1 cellular context compared by ENCODE assay signal in genomic region chrX:30971761-30972603, GRCh38.
TF ChIP-seq lines count a peak whose summit lies in the region.

No MANE protein-coding gene starts in this region.

TF ChIP-seq in K562, 482 proteins besides CTCF, POLR2A, EP300 and RAD21 (continued from another document and continues in another):
- TF ChIP-seq ARID4B (CRISPR knock-in tag; IDR thresholded peaks at IDR 0.05) (no peak), CBX2 (IDR thresholded peaks at IDR 0.05; ENCODE audit: insufficient read depth, low read length, poor library complexity, severe bottlenecking) (no peak), FOXA1 (IDR thresholded peaks at IDR 0.05; ENCODE audit: borderline replicate concordance) (no peak), TEAD4 (IDR thresholded peaks at IDR 0.05; ENCODE audit: low read length) (0 out of 2 replicates have a peak, but pooled peaks have one; percentile 9), TEAD4 (CRISPR knock-in tag; IDR thresholded peaks at IDR 0.05; ENCODE audit: borderline replicate concordance) (no peak), HLTF (IDR thresholded peaks at IDR 0.05) (no peak), CC2D1A (IDR thresholded peaks at IDR 0.05) (no peak), PTRF (tag; IDR thresholded peaks at IDR 0.05) (no peak), ELF4 (CRISPR knock-in tag; IDR thresholded peaks at IDR 0.05) (no peak), SFPQ (IDR thresholded peaks at IDR 0.05; ENCODE audit: low read depth, low read length) (no peak), MEF2D (tag; conservative IDR thresholded peaks at IDR 0.05; ENCODE audit: low read depth) (no peak), ID3 (CRISPR knock-in tag; IDR thresholded peaks at IDR 0.05) (no peak), ID3 (tag; IDR thresholded peaks at IDR 0.05) (no peak), PRDM10 (IDR thresholded peaks at IDR 0.05; ENCODE audit: partially characterized antibody) (no peak), EHMT2 (IDR thresholded peaks at IDR 0.05) (no peak), NR4A1 (CRISPR knock-in tag; IDR thresholded peaks at IDR 0.05) (no peak), NR4A1 (tag; IDR thresholded peaks at IDR 0.05) (no peak), L3MBTL2 (IDR thresholded peaks at IDR 0.05) (peak; percentile 80), KAT7 (CRISPR knock-in tag; IDR thresholded peaks at IDR 0.05; ENCODE audit: borderline replicate concordance) (no peak), ZNF318 (IDR thresholded peaks at IDR 0.05; ENCODE audit: borderline replicate concordance in 1 of 2, low read depth in 1 of 2) (no peak)
